26 cellular contexts compared by ENCODE assay signal in the genomic region with DNA sequence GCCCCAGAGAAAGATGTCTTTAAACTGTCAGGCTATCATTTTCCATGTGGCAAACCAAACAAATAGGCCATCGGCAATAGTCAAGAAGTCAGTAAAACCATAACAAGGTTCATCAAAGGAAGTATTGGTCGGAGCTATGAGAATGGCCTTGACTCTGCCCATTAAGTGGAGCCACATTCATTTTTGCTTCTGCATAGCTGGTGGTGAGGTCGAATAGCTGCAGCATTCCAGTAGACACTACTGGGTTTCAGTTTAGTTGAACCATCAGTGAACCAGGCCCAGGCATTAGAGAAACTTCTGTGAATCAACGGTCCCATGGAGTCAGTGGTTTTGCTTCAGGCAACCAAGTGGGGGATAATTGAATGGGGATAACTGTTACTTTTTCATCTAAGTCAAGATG.
"Had no signal": no experiment of that assay in that cellular context is flagged by ENCODE, and none has a peak within 500 bp of the region (broad histone marks: within the 10 kb centered on the region; RNA-seq: fewer than 3 reads in every experiment).

No MANE protein-coding gene starts in this region.

- ATAC-seq: left lung; lower lobe of right lung; naive thymus-derived CD8-positive, alpha-beta T cell; pancreas; right cardiac atrium; stimulated activated memory B cell treated with anti-CD40 and anti-IgM and Interleukin-4, amounts not matched to agents 10 μg/mL and 1 μg/mL and 100 μg/mL, for 72 hours; stimulated activated naive CD8-positive, alpha-beta T cell treated with anti-CD3 and anti-CD28 coated beads, Interleukin-15, amount 100 ng/mL, for 72 hours had no signal

- H3K36me3 ChIP-seq: left lung, lower lobe of right lung, pancreas, prostate gland, sigmoid colon, spleen, thyroid gland, transverse colon, upper lobe of left lung, vagina had no signal

- DNase-seq: immature natural killer cell; kidney; left colon; left lung; lower lobe of right lung; mammary epithelial cell; mesenchymal stem cell; naive thymus-derived CD8-positive, alpha-beta T cell; pancreas; retina; right cardiac atrium; sigmoid colon; spleen; stimulated activated CD4-positive, alpha-beta T cell treated with anti-CD3 and anti-CD28 coated beads, Interleukin-4, amount 100 ng/mL, for 24 hours; stimulated activated CD8-positive, alpha-beta memory T cell treated with anti-CD3 and anti-CD28 coated beads, Interleukin-4, amount 100 ng/mL, for 48 hours; stimulated activated naive CD4-positive, alpha-beta T cell treated with Interleukin-2 at 50 U/mL for 16 hours; stimulated activated naive CD8-positive, alpha-beta T cell treated with anti-CD3 and anti-CD28 coated beads, Interleukin-15, amount 100 ng/mL, for 72 hours; testis; transverse colon; upper lobe of left lung had no signal

- FAIRE-seq: islet of Langerhans, kidney, pancreas, small intestine had no signal

- H3K4me3 ChIP-seq: left lung, lower lobe of right lung, pancreas, prostate gland, sigmoid colon, spleen, testis, thyroid gland, transverse colon, upper lobe of left lung, vagina had no signal

- H3K9me3 ChIP-seq: left lung, lower lobe of right lung, pancreas, prostate gland, sigmoid colon, testis, thyroid gland, transverse colon, upper lobe of left lung, vagina had no signal

- H3K27ac ChIP-seq: left lung, lower lobe of right lung, pancreas, prostate gland, sigmoid colon, spleen, testis, thyroid gland, transverse colon, upper lobe of left lung, vagina had no signal

- H3K4me1 ChIP-seq: left lung, lower lobe of right lung, pancreas, prostate gland, sigmoid colon, spleen, testis, transverse colon, upper lobe of left lung, vagina had no signal

- H3K27me3 ChIP-seq: left lung, sigmoid colon, testis, thyroid gland, transverse colon, upper lobe of left lung, vagina had no signal
